ENCODE assay signal across 15 cellular contexts in the genomic region with DNA sequence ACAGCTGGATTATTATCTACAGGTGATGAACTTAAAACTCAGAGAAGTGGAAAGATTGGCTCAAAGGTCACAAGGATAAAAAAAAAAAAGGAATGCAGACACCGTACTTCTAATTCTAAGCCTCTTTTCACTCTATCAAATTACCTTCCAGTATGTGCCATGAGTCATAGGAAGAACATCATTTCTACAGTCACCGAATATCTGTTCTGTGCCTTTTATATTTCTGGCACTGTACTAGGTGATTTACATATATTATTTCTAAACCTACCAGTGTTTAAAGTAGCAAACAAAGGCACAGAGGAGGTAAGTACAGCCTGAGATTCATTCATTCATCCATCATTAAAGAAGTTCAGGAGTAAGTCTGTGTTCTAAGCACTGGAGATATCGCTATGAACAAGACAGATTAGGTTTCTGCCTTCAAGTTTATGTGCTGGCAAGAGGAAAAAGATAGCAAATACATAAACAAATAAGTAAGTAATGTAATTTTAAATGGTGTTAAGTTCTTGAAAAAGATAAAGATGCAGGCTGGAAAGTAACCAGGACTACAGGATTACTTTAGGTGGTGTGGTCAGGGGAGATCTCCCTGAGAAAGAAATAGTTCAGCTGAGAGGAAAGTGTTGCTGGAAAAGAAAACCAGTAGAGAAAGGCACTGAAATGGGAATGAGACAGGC.
DNase-seq lines count a peak whose midpoint lies in the region; ATAC-seq and TF ChIP-seq lines count a peak whose summit lies in the region.
"Had no signal": no experiment of that assay in that cellular context is flagged by ENCODE, and none has a peak within 500 bp of the region (broad histone marks: within the 10 kb centered on the region; RNA-seq: fewer than 3 reads in every experiment).

No MANE protein-coding gene starts in this region.

- H3K27ac ChIP-seq in left ventricle myocardium inferior (replicated peaks) = peak overlapping the region; percentile 34
- H3K27ac ChIP-seq: upper lobe of left lung had no signal

- H3K4me3 ChIP-seq in left ventricle myocardium inferior = no peak overlapping the region
- H3K4me3 ChIP-seq: upper lobe of left lung had no signal

- no peaks in the 10 kb centered on the region for H3K27me3 ChIP-seq in left ventricle myocardium inferior (ENCODE audit: low read depth)
- H3K27me3 ChIP-seq: upper lobe of left lung had no signal

- no peak for DNase-seq in left ventricle myocardium inferior
- no peak for DNase-seq in cardiac septum (ENCODE audit: low spot score)
- peak; percentile 54 for DNase-seq in astrocyte of the hippocampus (ENCODE audit: low read depth, low spot score)
- no peak for DNase-seq in left colon
- DNase-seq in NCI-H2196 treated with DMSO at 0.1 percent for 48 hours (lab: John Stamatoyannopoulos, UW; ENCODE audit: unreplicated experiment) = no peak
- DNase-seq in NCI-H524 (lab: John Stamatoyannopoulos, UW) = no peak
- DNase-seq in stimulated activated CD4-positive, alpha-beta T cell treated with anti-CD3 and anti-CD28 coated beads, Interleukin-2, amount 100 ng/mL, for 48 hours = no peak
- DNase-seq in activated CD8-positive, alpha-beta memory T cell treated with anti-CD3 and anti-CD28 coated beads, Interleukin-2, amount 50 U/mL, for 48 hours = no peak
- DNase-seq: activated CD4-positive, alpha-beta T cell treated with anti-CD3 and anti-CD28 coated beads, Interleukin-2, amount 10 ng/mL, durations not matched to agents 7 days and 5 days; activated effector memory CD4-positive, alpha-beta T cell treated with Interleukin-2 at 50 U/mL for 16 hours; DND-41; Karpas-422; NCI-H2029; T-helper 1 cell; upper lobe of left lung had no signal

- no peaks in the 10 kb centered on the region for H3K36me3 ChIP-seq in left ventricle myocardium inferior
- H3K36me3 ChIP-seq: upper lobe of left lung had no signal

- TF ChIP-seq CTCF in left ventricle myocardium inferior (IDR thresholded peaks at IDR 0.05; ENCODE audit: borderline replicate concordance) = no peak

- H3K9me3 ChIP-seq in left ventricle myocardium inferior (replicated peaks) = no peaks in the 10 kb centered on the region
- H3K9me3 ChIP-seq: upper lobe of left lung had no signal

- peaks cover 80% of the 10 kb centered on the region for H3K4me1 ChIP-seq in left ventricle myocardium inferior

- peak; percentile 50 for ATAC-seq in left colon

- intact Hi-C loops in left ventricle myocardium inferior (cut with micrococcal nuclease) = no loop called here
- intact Hi-C loops in cardiac septum (cut with DNase I) = no loop called here
- intact Hi-C loops in left colon (cut with DNase I, micrococcal nuclease) = no loop called here
